Comparison of ENCODE assay signal across 8 cellular contexts in genomic region chr3:9792405-9793160, GRCh38. TPM values are rescaled to one million over a fixed set of nuclear protein-coding genes. Genes with fewer than 3 reads are reported as not detected.
A peak's percentile ranks its signal among the peaks of the same experiment; 100 is the strongest.
DNase-seq lines count a peak whose midpoint lies in the region; ATAC-seq and TF ChIP-seq lines count a peak whose summit lies in the region.

Gene ARPC4 (plus strand): TSS chr3:9793082. CDS start chr3:9793122, 40 bp downstream.
Gene TADA3 (minus strand): TSS chr3:9792473. CDS start chr3:9791466, 1,007 bp downstream.

- H3K79me2 ChIP-seq in PC-3 (ENCODE audit: low read length), result peaks cover 28% of the 10 kb centered on the region

- H3K27ac ChIP-seq in PC-3 (ENCODE audit: low read length) (peak within 1 kb of the TSS; percentile 79), epithelial cell of prostate (peak within 1 kb of the TSS; percentile 86)

- ATAC-seq in GM21717 (IDR thresholded peaks at IDR 0.05; ENCODE audit: unreplicated experiment) (peak; percentile 82), PC-3 (peak; percentile 88)

- peaks cover 11% of the 10 kb centered on the region for H3K4me1 ChIP-seq in PC-3 (ENCODE audit: insufficient read depth, low read length)

- H3K4me3 ChIP-seq in Jurkat, Clone E6-1 (ENCODE audit: low read length), result peak within 1 kb of the TSS; percentile 100
- peak within 1 kb of the TSS; percentile 99 for H3K4me3 ChIP-seq in PC-3 (ENCODE audit: low read length)

- TF ChIP-seq CTCF in PC-3 (conservative IDR thresholded peaks at IDR 0.05; ENCODE audit: low read depth, low read length), result no peak

- peaks cover 5% of the 10 kb centered on the region; the same call in 1 of the 2 replicates for H3K36me3 ChIP-seq in PC-3 (ENCODE audit: low read depth, low read length)

- CTCF ChIA-PET in PC-3 (lab: Charles Lee), result interaction anchor here (0.6 kb wide), 1 partner anchor 191 kb away, joined by 3 read pairs; no protein-coding TSS in a partner anchor

- H3K9me3 ChIP-seq in PC-3 (ENCODE audit: low read length), result no peaks in the 10 kb centered on the region

- no TSS peak for BruUV-seq in PC-3 (replicated peaks; lab: Mats Ljungman, UMichigan)

- H2AFZ ChIP-seq in PC-3 (ENCODE audit: low read length), result peak within 1 kb of the TSS; percentile 82

- H3K27me3 ChIP-seq in PC-3 (ENCODE audit: low read length), result no peaks in the 10 kb centered on the region

- H3K9me2 ChIP-seq in PC-3 (replicated peaks; ENCODE audit: low read length), result no peaks in the 10 kb centered on the region

- H3F3A ChIP-seq in PC-3 (ENCODE audit: low read length, unreplicated experiment), result no peaks in the 10 kb centered on the region

- DNase-seq in DMS153 treated with DMSO at 0.1 percent for 48 hours (lab: John Stamatoyannopoulos, UW; ENCODE audit: unreplicated experiment) (peak; percentile 78), PC-3 (peak; percentile 90), activated T-cell treated with anti-CD3 and anti-CD28 coated beads for 48 hours (ENCODE audit: low read depth) (peak; percentile 87), epithelial cell of prostate (ENCODE audit: low read depth, low spot score) (peak; percentile 76), mucosa of gallbladder (ENCODE audit: low spot score) (peak; percentile 92)
- DNase-seq in Jurkat, Clone E6-1 (ENCODE audit: low read depth, low spot score), result peak; percentile 97
- peak; percentile 88 for DNase-seq in stimulated activated CD8-positive, alpha-beta memory T cell treated with anti-CD3 and anti-CD28 coated beads, Interleukin-4, amount 100 ng/mL, for 24 hours (ENCODE audit: low read depth)

- no peaks in the 10 kb centered on the region for H4K20me1 ChIP-seq in PC-3 (ENCODE audit: low read length)

- H3K9ac ChIP-seq in PC-3 (ENCODE audit: low read length), result peak within 1 kb of the TSS; percentile 97

- intact Hi-C loops in PC-3 (cut with micrococcal nuclease), result loop anchor here (1.0 to 5.0 kb wide), 3 partner anchors 42 to 75 kb away; partner anchors contain the start of gene BRPF1

- POLR2A ChIA-PET in PC-3 (lab: Charles Lee; ENCODE audit: unreplicated experiment), result interaction anchor here (0.6 to 1.1 kb wide), 8 partner anchors 11 to 990 kb away, joined by 3 to 12 read pairs (median 6); partner anchors contain the start of genes IL17RC, OGG1 and SETD5

- H3K4me2 ChIP-seq in PC-3 (ENCODE audit: low read length), result peak within 1 kb of the TSS; percentile 98

RNA-seq across cellular contexts. Expression of gene ARPC4, which starts in this region (rescaled TPM):
- polyA plus RNA-seq in Jurkat, Clone E6-1 (2012; ENCODE audit: insufficient read depth, insufficient read length), result 61.1 TPM
- total RNA-seq in PC-3 (2014; rRNA removed) (131 and 223 TPM in 2 replicates), mucosa of gallbladder (137 TPM)

RNA-seq across cellular contexts. Expression of gene TADA3, which starts in this region (rescaled TPM):
- 83.8 TPM for polyA plus RNA-seq in Jurkat, Clone E6-1 (2012; ENCODE audit: insufficient read depth, insufficient read length)
- total RNA-seq in PC-3 (2014; rRNA removed) (85.4 and 85.9 TPM in 2 replicates), mucosa of gallbladder (63.3 TPM)

Comparison
In these comparisons a context has a peak if more than half of its experiments do, and no peak if none do; other contexts are left out.
1. Peak in every context shown above with its lines: DNase-seq, ATAC-seq, H3K4me3 ChIP-seq and H3K27ac ChIP-seq.